ENCODE assay signal across 20 cellular contexts in genomic region chr5:66015296-66015960, GRCh38.
DNase-seq lines count a peak whose midpoint lies in the region; ATAC-seq and TF ChIP-seq lines count a peak whose summit lies in the region.
"Had no signal": no experiment of that assay in that cellular context is flagged by ENCODE, and none has a peak within 500 bp of the region (broad histone marks: within the 10 kb centered on the region; RNA-seq: fewer than 3 reads in every experiment).

No MANE protein-coding gene starts in this region.

- H3K4me3 Mint-ChIP-seq in central memory CD8-positive, alpha-beta T cell: no peak overlapping the region
- H3K4me3 Mint-ChIP-seq: H9 had no signal

- H2AFZ ChIP-seq in HCT116 (ENCODE audit: low read depth, low read length, poor library complexity, severe bottlenecking): no peak overlapping the region

- peaks cover 54% of the 10 kb centered on the region for H3K4me1 Mint-ChIP-seq in central memory CD8-positive, alpha-beta T cell

- 0 out of 4 replicates have a peak, but pooled peaks cover 0 to 4% of the 10 kb centered on the region in 2 experiments for H3K36me3 ChIP-seq in HCT116 (ENCODE audit: control insufficient read depth in 1 of 2, insufficient read depth in 2 of 2, low read length in 2 of 2)

- no peaks in the 10 kb centered on the region for H3K27me3 Mint-ChIP-seq in central memory CD8-positive, alpha-beta T cell

- no peaks in the 10 kb centered on the region for H3K4me1 ChIP-seq in HCT116 (ENCODE audit: control insufficient read depth in 1 of 2, insufficient read depth in 2 of 2, low read length in 2 of 2)

- H3K79me2 ChIP-seq in HCT116 (ENCODE audit: insufficient read depth, low read length): peaks cover 26% of the 10 kb centered on the region

- BruUV-seq in HCT116 (replicated peaks; lab: Mats Ljungman, UMichigan): TSS peak; percentile 13

- POLR2A ChIA-PET in HCT116 (lab: Charles Lee): no interaction called here

- RAD21 ChIA-PET in HCT116 (lab: Charles Lee; ENCODE audit: low non-redundant PET in 1 of 2, low total read pairs in 2 of 2, uncharacterized antibody in 2 of 2, unreplicated experiment in 2 of 2): no interaction called here

- H3K4me3 ChIP-seq in HCT116 (replicated peaks in 1 of 2; ENCODE audit: low read depth in 1 of 2, low read length in 2 of 2): no peak overlapping the region
- H3K4me3 ChIP-seq in fibroblast of the aortic adventitia (ENCODE audit: low read depth, low read length): no peak overlapping the region
- H3K4me3 ChIP-seq: BLaER1 treated with 17β-estradiol and CSF1 and Interleukin-3, amounts not matched to agents 10 nM and 100 nM had no signal

- no peak overlapping the region for H3K4me2 ChIP-seq in HCT116 (ENCODE audit: low read length)
- H3K4me2 ChIP-seq: BLaER1 treated with 17β-estradiol and CSF1 and Interleukin-3, amounts not matched to agents 10 nM and 100 nM had no signal

- peak overlapping the region; percentile 6 for H3K27ac Mint-ChIP-seq in central memory CD8-positive, alpha-beta T cell (ENCODE audit: low read depth)
- H3K27ac Mint-ChIP-seq: H9 had no signal

- no peak overlapping the region for H3K9ac ChIP-seq in HCT116 (ENCODE audit: low read length)
- H3K9ac ChIP-seq: BLaER1 treated with 17β-estradiol and CSF1 and Interleukin-3, amounts not matched to agents 10 nM and 100 nM had no signal

- H3K27me3 ChIP-seq in HCT116 (ENCODE audit: insufficient read depth, low read length): no peaks in the 10 kb centered on the region
- H3K27me3 ChIP-seq: BLaER1 treated with 17β-estradiol and CSF1 and Interleukin-3, amounts not matched to agents 10 nM and 100 nM had no signal

- no peaks in the 10 kb centered on the region for H3K9me3 Mint-ChIP-seq in central memory CD8-positive, alpha-beta T cell
- H3K9me3 Mint-ChIP-seq: H9 had no signal

- intact Hi-C loops in HCT116 (cut with micrococcal nuclease): no loop called here

- no peak overlapping the region for H3K27ac ChIP-seq in HCT116 (ENCODE audit: low read depth, low read length)
- H3K27ac ChIP-seq: BLaER1 treated with 17β-estradiol and CSF1 and Interleukin-3, amounts not matched to agents 10 nM and 100 nM; HL-60 had no signal

- no peak for TF ChIP-seq RAD21 in HCT116 (IDR thresholded peaks at IDR 0.05; ENCODE audit: low read depth)

- no peak for ATAC-seq in HCT116
- ATAC-seq in central memory CD8-positive, alpha-beta T cell (replicated peaks; ENCODE audit: extremely low read depth, poor library complexity, severe bottlenecking): no peak

- no peak for TF ChIP-seq POLR2A in HCT116 (IDR thresholded peaks at IDR 0.05; ENCODE audit: borderline replicate concordance, extremely low read depth, insufficient read depth, insufficient read length)

- no peak for TF ChIP-seq CTCF in HCT116 (IDR thresholded peaks at IDR 0.05 in 2 of 3, conservative IDR thresholded peaks at IDR 0.05 in 1 of 3; ENCODE audit: borderline replicate concordance in 1 of 3, insufficient read depth in 1 of 3, low read depth in 2 of 3, low read length in 2 of 3)
- TF ChIP-seq CTCF in fibroblast of the aortic adventitia (IDR thresholded peaks at IDR 0.05; ENCODE audit: insufficient read depth, low read length): no peak

- H3K9me2 ChIP-seq in HCT116 (ENCODE audit: insufficient read depth): no peaks in the 10 kb centered on the region

- H3K36me3 Mint-ChIP-seq in central memory CD8-positive, alpha-beta T cell (ENCODE audit: insufficient read depth): peaks cover 27% of the 10 kb centered on the region

- CTCF ChIA-PET in HCT116 (lab: Charles Lee): no interaction called here

- no peaks in the 10 kb centered on the region for H3K9me3 ChIP-seq in HCT116 (ENCODE audit: control insufficient read depth in 1 of 2, insufficient read depth in 1 of 2, low read depth in 1 of 2, low read length in 2 of 2)

- H4K20me1 ChIP-seq in HCT116 (ENCODE audit: insufficient read depth): 0 out of 2 replicates have a peak, but pooled peaks cover 5% of the 10 kb centered on the region

- DNase-seq in DMS 273 (lab: John Stamatoyannopoulos, UW; ENCODE audit: unreplicated experiment): peak; percentile 4
- DNase-seq in DMS 273 treated with DMSO at 0.1 percent for 48 hours (lab: John Stamatoyannopoulos, UW): no peak
- no peak for DNase-seq in HCT116 (ENCODE audit: low read depth, low spot score)
- no peak for DNase-seq in central memory CD8-positive, alpha-beta T cell (ENCODE audit: low spot score in 2 of 2)
- DNase-seq in fibroblast of the aortic adventitia (ENCODE audit: low read depth): peak; percentile 35
- DNase-seq in NCI-H510A (lab: John Stamatoyannopoulos, UW): no peak
- no peak for DNase-seq in NCI-H82 (lab: John Stamatoyannopoulos, UW)
- no peak for DNase-seq in NCI-H774 (lab: John Stamatoyannopoulos, UW)
- DNase-seq: 8988T, DMS153, EL, H9, KG1, NCI-H1436, NCI-H2029, NCI-H2171 treated with DMSO at 0.1 percent for 48 hours, NCI-H446 treated with DMSO at 0.1 percent for 48 hours, SIG-M5 had no signal

TF ChIP-seq in HCT116, 20 proteins besides CTCF, POLR2A, EP300 and RAD21:
- TF ChIP-seq SP1 (IDR thresholded peaks at IDR 0.05; ENCODE audit: low read depth) (no peak), EGR1 (IDR thresholded peaks at IDR 0.05; ENCODE audit: low read depth) (no peak), ELF1 (IDR thresholded peaks at IDR 0.05; ENCODE audit: borderline replicate concordance, low read depth) (no peak), ZNF274 (IDR thresholded peaks at IDR 0.05; ENCODE audit: low read depth, low read length) (no peak), POLR2AphosphoS5 (IDR thresholded peaks at IDR 0.05; ENCODE audit: low read depth, low read length) (no peak), CBX3 (IDR thresholded peaks at IDR 0.05; ENCODE audit: low read depth) (no peak)

Comparison
In these comparisons a context has a peak if more than half of its experiments do, and no peak if none do; other contexts are left out.
1. DNase-seq: peak in DMS 273 (single experiment) and fibroblast of the aortic adventitia (single experiment); none in DMS 273 treated with DMSO at 0.1 percent for 48 hours (single experiment), HCT116 (single experiment), central memory CD8-positive, alpha-beta T cell (0 of 2), NCI-H510A (single experiment), NCI-H82 (single experiment) and NCI-H774 (single experiment).